Comparison of ENCODE assay signal across 8 cellular contexts in genomic region chr1:246724001-246724724, GRCh38. TPM values are rescaled to one million over a fixed set of nuclear protein-coding genes. Genes with fewer than 3 reads are reported as not detected.
DNase-seq lines count a peak whose midpoint lies in the region; ATAC-seq and TF ChIP-seq lines count a peak whose summit lies in the region.

SCCPDH (plus strand) TSS chr1:246724409; CDS start chr1:246724423, 14 bp downstream.

- DNase-seq in AG09309 (ENCODE audit: low read depth) (no peak), NCI-H446 (lab: John Stamatoyannopoulos, UW) (peak; percentile 31 to 83), cerebellum (ENCODE audit: low spot score) (peak; percentile 86), kidney tubule cell (ENCODE audit: low spot score) (peak; percentile 82)
- peak; percentile 63 for DNase-seq in activated CD4-positive, CD25-positive, alpha-beta regulatory T cell treated with anti-CD3 and anti-CD28 coated beads, Interleukin-2, amount 50 U/mL, for 72 hours
- DNase-seq in stimulated activated CD4-positive, alpha-beta T cell treated with anti-CD3 and anti-CD28 coated beads, Interleukin-1b, Interleukin-23, amount 100 ng/mL, for 4 hours (ENCODE audit: low read depth in 2 of 2) = peak; percentile 20 to 70

- TF ChIP-seq CTCF in AG09309 (IDR thresholded peaks at IDR 0.05; ENCODE audit: control insufficient read depth, insufficient read depth, low read depth, low read length, missing control alignments) = no peak

- H3K4me3 ChIP-seq in AG09309 (ENCODE audit: control insufficient read depth, low read depth, low read length) = peak within 1 kb of the TSS; percentile 57

- ATAC-seq in GM18907 (IDR thresholded peaks at IDR 0.05; ENCODE audit: unreplicated experiment) (peak; percentile 97), HG03139 (IDR thresholded peaks at IDR 0.05; ENCODE audit: unreplicated experiment) (peak; percentile 95)

RNA-seq across cellular contexts. Expression of gene SCCPDH, which starts in this region (rescaled TPM):
- 38.0 TPM for total RNA-seq in cerebellum
